In genomic region chr2:211468881-211469280, GRCh38 we compare ENCODE assay signal across 13 cellular contexts.
A peak's percentile ranks its signal among the peaks of the same experiment; 100 is the strongest.
DNase-seq lines count a peak whose midpoint lies in the region; ATAC-seq and TF ChIP-seq lines count a peak whose summit lies in the region.
"Had no signal": no experiment of that assay in that cellular context is flagged by ENCODE, and none has a peak within 500 bp of the region (broad histone marks: within the 10 kb centered on the region; RNA-seq: fewer than 3 reads in every experiment).

No MANE protein-coding gene starts in this region.

- no peak overlapping the region for H3K23ac ChIP-seq in mesendoderm (ENCODE audit: low read length)

- peak overlapping the region; percentile 6 for H3K56ac ChIP-seq in mesendoderm (ENCODE audit: low read length)

- H3K36me3 ChIP-seq in cardiac muscle cell = no peaks in the 10 kb centered on the region
- H3K36me3 ChIP-seq in mesendoderm (ENCODE audit: control insufficient read depth, insufficient read depth, low read length) = no peaks in the 10 kb centered on the region

- H3K27me3 ChIP-seq in cardiac muscle cell (no peaks in the 10 kb centered on the region), mesendoderm (ENCODE audit: insufficient read depth, low read length, poor library complexity) (no peaks in the 10 kb centered on the region)

- H3K18ac ChIP-seq in mesendoderm (ENCODE audit: low read length) = no peak overlapping the region

- H3K4ac ChIP-seq in mesendoderm (ENCODE audit: low read depth, low read length) = no peak overlapping the region

- H3K4me3 ChIP-seq in cardiac muscle cell (no peak overlapping the region), mesendoderm (ENCODE audit: low read length) (no peak overlapping the region)
- H3K4me3 ChIP-seq: GM12878 had no signal

- no peak overlapping the region for H4K8ac ChIP-seq in mesendoderm (ENCODE audit: low read depth, low read length)

- peaks cover 29% of the 10 kb centered on the region for H3K4me1 ChIP-seq in cardiac muscle cell (ENCODE audit: low read depth)
- no peaks in the 10 kb centered on the region for H3K4me1 ChIP-seq in mesendoderm (ENCODE audit: control insufficient read depth, low read depth, low read length)

- H2AK5ac ChIP-seq in mesendoderm (ENCODE audit: low read length) = no peak overlapping the region

- no peaks in the 10 kb centered on the region for H3K79me1 ChIP-seq in mesendoderm (ENCODE audit: low read length)

- H3K79me2 ChIP-seq in mesendoderm (ENCODE audit: control insufficient read depth, insufficient read depth, low read length) = no peaks in the 10 kb centered on the region

- H2BK5ac ChIP-seq in mesendoderm (ENCODE audit: low read length) = no peak overlapping the region

- intact Hi-C loops in cardiac septum (cut with DNase I) (no loop called here), Right ventricle myocardium inferior (cut with DNase I) (no loop called here)

- no peak overlapping the region for H2BK15ac ChIP-seq in mesendoderm (replicated peaks; ENCODE audit: low read depth)

- H3K9me3 ChIP-seq in cardiac muscle cell (ENCODE audit: low read depth) = no peaks in the 10 kb centered on the region

- no peak for TF ChIP-seq CTCF in cardiac muscle cell (IDR thresholded peaks at IDR 0.05; ENCODE audit: low read depth, low read length)
- TF ChIP-seq CTCF in GM10266 (IDR thresholded peaks at IDR 0.05; ENCODE audit: control insufficient read depth, insufficient read depth, low read depth, missing control alignments) = no peak

- DNase-seq in cardiac muscle cell (ENCODE audit: low read depth in 1 of 2, low spot score in 1 of 2) = peak in 1 of 2 donors; percentile 47
- no peak for DNase-seq in cardiac septum (ENCODE audit: low spot score)
- DNase-seq in ecto neural progenitor cell (ENCODE audit: low spot score) = peak; percentile 50
- no peak for DNase-seq in mesendoderm
- DNase-seq in Right ventricle myocardium inferior (ENCODE audit: missing footprints) = no peak
- DNase-seq in GM10266 (ENCODE audit: extremely low spot score) = no peak
- DNase-seq: CD4-positive, CD25-positive, alpha-beta regulatory T cell; DMS53; HCEC 1CT; NCI-H1694; NCI-H2171 had no signal

- no peak overlapping the region for H4K5ac ChIP-seq in mesendoderm (ENCODE audit: low read length)

- ATAC-seq in HG03025 (IDR thresholded peaks at IDR 0.05; ENCODE audit: low FRiP score, unreplicated experiment) = no peak
- ATAC-seq in Right ventricle myocardium inferior = no peak
- ATAC-seq: GM12878 had no signal

- H3K4me2 ChIP-seq in mesendoderm (ENCODE audit: low read length) = no peak overlapping the region

- no CpG with 5 or more reads among the region's 4 CpGs for WGBS in mesendoderm (ENCODE audit: extremely low coverage, insufficient coverage, low lambda C conversion rate)

- H2BK120ac ChIP-seq in mesendoderm (ENCODE audit: low read depth, low read length) = no peak overlapping the region

- H3K9ac ChIP-seq in mesendoderm (ENCODE audit: low read length) = no peak overlapping the region

- peak overlapping the region; percentile 19 for H3K27ac ChIP-seq in cardiac muscle cell
- no peak overlapping the region for H3K27ac ChIP-seq in mesendoderm (ENCODE audit: low read depth, low read length)
